ENCODE assay signal across 2 cellular contexts in genomic region chr1:160515908-160516307, GRCh38. TPM values are rescaled to one million over a fixed set of nuclear protein-coding genes. Genes with fewer than 3 reads are reported as not detected.
"Had no signal": no experiment of that assay in that cellular context is flagged by ENCODE, and none has a peak within 500 bp of the region (broad histone marks: within the 10 kb centered on the region; RNA-seq: fewer than 3 reads in every experiment).

No MANE protein-coding gene starts in this region.

RNA-seq across cellular contexts. Expression of gene SLAMF6, which starts 7.1 kb away (rescaled TPM):
- total RNA-seq: cardiac muscle cell, dermis blood vessel endothelial cell had no signal
- polyA plus RNA-seq: cardiac muscle cell had no signal
